10 cellular contexts compared by ENCODE assay signal in the genomic region with DNA sequence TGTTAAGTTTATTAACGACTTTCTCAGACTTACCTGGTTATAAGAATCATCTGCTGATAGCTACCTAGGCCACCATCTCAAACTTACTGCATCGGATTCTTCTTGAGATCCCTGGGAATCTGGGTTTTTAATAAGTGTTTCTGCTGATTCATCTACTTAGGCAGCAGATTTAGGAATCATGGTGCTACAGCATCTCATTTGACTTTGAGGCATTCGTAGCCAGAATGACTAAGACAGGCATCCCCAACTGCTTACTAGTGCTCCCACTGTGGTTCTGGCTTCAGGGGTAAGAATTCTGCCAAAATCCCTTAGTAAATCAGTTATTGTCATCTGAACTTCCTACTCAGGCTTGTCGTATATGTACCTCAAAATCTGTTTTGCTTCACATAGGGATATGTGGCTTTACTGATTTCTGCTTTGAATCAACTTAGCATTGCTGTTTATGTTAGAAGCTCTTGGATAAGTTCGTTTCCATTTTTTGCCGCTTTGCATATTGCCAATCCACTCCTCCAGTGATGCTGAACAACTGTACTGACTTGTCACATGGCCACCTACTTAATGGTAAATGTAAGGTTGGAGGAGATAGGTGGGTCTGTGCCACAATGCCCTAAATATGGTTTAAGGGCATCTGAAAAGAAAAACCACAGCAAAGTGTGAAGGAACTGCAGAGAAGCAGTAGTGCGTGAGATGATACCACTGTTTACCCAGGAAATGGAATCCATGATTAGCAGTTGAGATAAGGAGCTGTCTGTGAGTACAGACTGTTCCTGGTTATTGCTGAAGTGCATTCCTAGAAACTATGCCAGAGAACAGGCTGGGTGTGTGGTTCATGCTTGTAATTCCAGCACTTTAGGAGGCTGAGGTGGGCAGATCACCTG.
DNase-seq lines count a peak whose midpoint lies in the region; ATAC-seq and TF ChIP-seq lines count a peak whose summit lies in the region.
"Had no signal": no experiment of that assay in that cellular context is flagged by ENCODE, and none has a peak within 500 bp of the region (broad histone marks: within the 10 kb centered on the region; RNA-seq: fewer than 3 reads in every experiment).

No MANE protein-coding gene starts in this region.

- H3K4me3 ChIP-seq in Jurkat, Clone E6-1 (ENCODE audit: low read length) = no peak overlapping the region
- H3K4me3 ChIP-seq: right lobe of liver had no signal

- in situ Hi-C loops in T47D (cut with HindIII; ENCODE audit: low pct_unique_long_range_greater_than_20kb, low sequenced_read_pairs) = no loop called here

- peak overlapping the region; percentile 49 for H3K27ac ChIP-seq in C4-2B
- H3K27ac ChIP-seq: right lobe of liver had no signal

- ATAC-seq in HG03457 (IDR thresholded peaks at IDR 0.05; ENCODE audit: unreplicated experiment) (no peak), HG03520 (IDR thresholded peaks at IDR 0.05; ENCODE audit: unreplicated experiment) (no peak)

- DNase-seq in Jurkat, Clone E6-1 (ENCODE audit: low read depth, low spot score) = peak; percentile 87
- DNase-seq in T47D (ENCODE audit: low read depth in 1 of 2, low spot score in 1 of 2) (peak; percentile 20 to 84), myocyte (ENCODE audit: low read depth) (peak; percentile 47), GM10266 (ENCODE audit: extremely low spot score) (no peak), head of caudate nucleus (no peak)
- DNase-seq: NCI-H510A, right lobe of liver had no signal

- intact Hi-C loops in head of caudate nucleus (cut with DNase I) = loop anchor here (5.0 kb wide), 2 partner anchors 117 to 263 kb away; a partner anchor contains a TSS

- no peak for TF ChIP-seq CTCF in C4-2B (conservative IDR thresholded peaks at IDR 0.05)
- no peak for TF ChIP-seq CTCF in GM10266 (IDR thresholded peaks at IDR 0.05; ENCODE audit: control insufficient read depth, insufficient read depth, low read depth, missing control alignments)

Comparison
In these comparisons a context has a peak if more than half of its experiments do, and no peak if none do; other contexts are left out.
1. DNase-seq: peak in Jurkat, Clone E6-1 (single experiment), T47D (2 of 2) and myocyte (single experiment); none in GM10266 (single experiment) and head of caudate nucleus (0 of 42).